In the genomic region with DNA sequence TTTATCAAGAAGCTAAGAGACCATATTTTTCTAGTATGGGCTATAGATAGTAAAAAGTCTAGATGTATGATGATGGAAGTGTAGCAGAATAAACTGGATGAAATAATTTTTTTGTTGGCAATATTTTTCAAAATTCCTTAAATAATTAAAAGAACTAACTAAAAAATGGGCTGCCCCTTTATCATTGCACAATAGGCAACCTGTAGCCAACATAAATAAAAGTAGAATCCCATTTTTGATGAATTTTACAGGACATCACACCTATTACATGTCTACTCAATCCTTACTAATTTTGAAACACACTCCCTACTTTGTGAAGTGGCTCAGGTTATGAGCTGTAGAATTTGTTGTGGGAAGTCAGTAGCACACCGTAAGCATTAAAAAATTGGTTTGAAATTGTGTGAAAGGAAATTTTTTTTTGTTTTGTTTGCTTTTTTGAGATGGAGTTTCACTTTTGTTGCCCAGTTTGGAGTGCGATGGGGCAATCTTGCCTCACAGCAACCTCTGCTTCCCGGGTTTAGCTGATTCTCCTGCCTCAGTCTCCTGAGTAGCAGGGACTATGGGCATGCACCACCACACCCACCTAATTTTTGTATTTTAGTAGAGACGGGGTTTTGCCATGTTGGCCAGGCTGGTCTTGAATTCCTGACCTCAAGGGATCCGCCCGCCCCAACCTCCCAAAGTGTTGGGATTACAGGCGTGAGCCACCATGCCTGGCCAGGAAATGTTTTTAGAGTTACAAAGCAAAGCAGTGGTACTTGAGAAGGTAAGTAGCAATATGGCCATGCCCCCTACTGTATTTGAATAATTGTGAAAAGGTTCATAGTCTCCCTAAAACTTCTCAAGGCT, we compare ENCODE assay signal across 17 cellular contexts. TPM values are rescaled to one million over a fixed set of nuclear protein-coding genes. Genes with fewer than 3 reads are reported as not detected.
DNase-seq lines count a peak whose midpoint lies in the region; ATAC-seq and TF ChIP-seq lines count a peak whose summit lies in the region.
"Had no signal": no experiment of that assay in that cellular context is flagged by ENCODE, and none has a peak within 500 bp of the region (broad histone marks: within the 10 kb centered on the region; RNA-seq: fewer than 3 reads in every experiment).

No MANE protein-coding gene starts in this region.

- WGBS in spleen, 5 donors = 75 to 86% (median 80%) methylated on average over 7 of the region's 7 CpGs
- 83 to 92% methylated on average over 7 of the region's 7 CpGs for WGBS in body of pancreas, 2 donors

- no peaks in the 10 kb centered on the region for H3K27me3 ChIP-seq in duodenal mucosa (ENCODE audit: control insufficient read depth in 1 of 2, insufficient read depth in 2 of 2, low read length in 2 of 2)
- H3K27me3 ChIP-seq in spleen (replicated peaks in 1 of 7) = no peaks in the 10 kb centered on the region
- H3K27me3 ChIP-seq in body of pancreas = no peaks in the 10 kb centered on the region
- no peaks in the 10 kb centered on the region for H3K27me3 ChIP-seq in left ventricle myocardium inferior (ENCODE audit: low read depth)
- H3K27me3 ChIP-seq: tibial artery had no signal

- H3K9me3 ChIP-seq in duodenal mucosa (ENCODE audit: control insufficient read depth in 1 of 2, low read length in 2 of 2) = no peaks in the 10 kb centered on the region
- H3K9me3 ChIP-seq in spleen = no peaks in the 10 kb centered on the region
- no peaks in the 10 kb centered on the region for H3K9me3 ChIP-seq in body of pancreas
- no peaks in the 10 kb centered on the region for H3K9me3 ChIP-seq in left ventricle myocardium inferior (replicated peaks)
- H3K9me3 ChIP-seq: mucosa of descending colon, SK-N-SH, tibial artery had no signal

- H3K9ac ChIP-seq in duodenal mucosa (ENCODE audit: low read depth in 1 of 2, low read length in 2 of 2) = no peak overlapping the region
- H3K9ac ChIP-seq: SK-N-SH had no signal

- H3K4me3 ChIP-seq in duodenal mucosa (ENCODE audit: low read depth in 1 of 2, low read length in 2 of 2) (no peak overlapping the region), spleen (peak overlapping the region in 1 of 8 donors; percentile 33), body of pancreas (no peak overlapping the region), left ventricle myocardium inferior (no peak overlapping the region)
- H3K4me3 ChIP-seq: mucosa of descending colon, tibial artery had no signal

- ATAC-seq in GM18498 (IDR thresholded peaks at IDR 0.05; ENCODE audit: unreplicated experiment) = peak; percentile 7
- ATAC-seq in HG03354 (IDR thresholded peaks at IDR 0.05; ENCODE audit: poor library complexity, severe bottlenecking, unreplicated experiment) = peak; percentile 4
- ATAC-seq in activated CD8-positive, alpha-beta T cell treated with anti-CD3 and anti-CD28 coated beads, Interleukin-2, amount 10 ng/mL, durations not matched to agents 7 days and 5 days = no peak
- no peak for ATAC-seq in body of pancreas

- H3K4me1 Mint-ChIP-seq in activated CD8-positive, alpha-beta T cell treated with anti-CD3 and anti-CD28 coated beads, Interleukin-2, amount 10 ng/mL, durations not matched to agents 7 days and 5 days (ENCODE audit: low read depth) = peaks cover 41% of the 10 kb centered on the region

- POLR2A ChIA-PET in activated CD8-positive, alpha-beta T cell treated with anti-CD3 and anti-CD28 coated beads, Interleukin-2, amount 10 ng/mL, durations not matched to agents 7 days and 5 days (lab: Charles Lee) = no interaction called here

- H3K27ac Mint-ChIP-seq in activated CD8-positive, alpha-beta T cell treated with anti-CD3 and anti-CD28 coated beads, Interleukin-2, amount 10 ng/mL, durations not matched to agents 7 days and 5 days = no peak overlapping the region

- intact Hi-C loops in spleen (cut with DNase I; ENCODE audit: low total_unique reads) = no loop called here
- intact Hi-C loops in body of pancreas (cut with DNase I) = no loop called here
- intact Hi-C loops in left ventricle myocardium inferior (cut with micrococcal nuclease) = no loop called here

- H3K27ac ChIP-seq in duodenal mucosa (ENCODE audit: low read depth, low read length) (peak overlapping the region; percentile 14), spleen (peak overlapping the region; percentile 22 to 83 (median 62)), body of pancreas (no peak overlapping the region), left ventricle myocardium inferior (replicated peaks) (no peak overlapping the region)
- H3K27ac ChIP-seq: tibial artery, VCaP had no signal

- CTCF ChIA-PET in activated CD8-positive, alpha-beta T cell treated with anti-CD3 and anti-CD28 coated beads, Interleukin-2, amount 10 ng/mL, durations not matched to agents 7 days and 5 days (lab: Charles Lee) = interaction anchor here (0.7 kb wide), 2 partner anchors 16 to 17 kb away, joined by 3 to 5 read pairs; no protein-coding TSS in a partner anchor

- no peaks in the 10 kb centered on the region for H3K36me3 Mint-ChIP-seq in activated CD8-positive, alpha-beta T cell treated with anti-CD3 and anti-CD28 coated beads, Interleukin-2, amount 10 ng/mL, durations not matched to agents 7 days and 5 days (ENCODE audit: low read depth)

- TF ChIP-seq CTCF in spleen (IDR thresholded peaks at IDR 0.05 in 8 of 11, conservative IDR thresholded peaks at IDR 0.05 in 3 of 11) = no peak
- TF ChIP-seq CTCF in body of pancreas (IDR thresholded peaks at IDR 0.05) = no peak
- TF ChIP-seq CTCF in left ventricle myocardium inferior (IDR thresholded peaks at IDR 0.05; ENCODE audit: borderline replicate concordance) = no peak

- no peaks in the 10 kb centered on the region for H3K9me3 Mint-ChIP-seq in activated CD8-positive, alpha-beta T cell treated with anti-CD3 and anti-CD28 coated beads, Interleukin-2, amount 10 ng/mL, durations not matched to agents 7 days and 5 days (ENCODE audit: insufficient read depth)

- peaks cover 17 to 21% of the 10 kb centered on the region in 2 donors for H3K4me1 ChIP-seq in duodenal mucosa (ENCODE audit: control insufficient read depth in 1 of 2, insufficient read depth in 2 of 2, low read length in 2 of 2)
- peaks cover 26 to 84% (median 62%) of the 10 kb centered on the region in 6 donors for H3K4me1 ChIP-seq in spleen
- peaks cover 46% of the 10 kb centered on the region for H3K4me1 ChIP-seq in body of pancreas
- peaks cover 21% of the 10 kb centered on the region for H3K4me1 ChIP-seq in left ventricle myocardium inferior

- H3K4me3 Mint-ChIP-seq in activated CD8-positive, alpha-beta T cell treated with anti-CD3 and anti-CD28 coated beads, Interleukin-2, amount 10 ng/mL, durations not matched to agents 7 days and 5 days = no peak overlapping the region

- no peak for DNase-seq in spleen
- no peak for DNase-seq in activated CD8-positive, alpha-beta T cell treated with anti-CD3 and anti-CD28 coated beads, Interleukin-2, amount 10 ng/mL, durations not matched to agents 7 days and 5 days
- DNase-seq in body of pancreas = no peak
- DNase-seq in COLO668 (lab: John Stamatoyannopoulos, UW; ENCODE audit: unreplicated experiment) = no peak
- no peak for DNase-seq in left ventricle myocardium inferior
- DNase-seq: activated naive CD4-positive, alpha-beta T cell treated with anti-CD3 and anti-CD28 coated beads, Interleukin-2, amount 50 U/mL, for 16 hours; effector memory CD4-positive, alpha-beta T cell; foreskin fibroblast; mucosa of descending colon; NCI-H2171 treated with DMSO at 0.1 percent for 48 hours; SK-N-SH; tibial artery had no signal

- TF ChIP-seq POLR2A in spleen (IDR thresholded peaks at IDR 0.05) = no peak
- TF ChIP-seq POLR2A in body of pancreas (IDR thresholded peaks at IDR 0.05) = no peak

- H3K27me3 Mint-ChIP-seq in activated CD8-positive, alpha-beta T cell treated with anti-CD3 and anti-CD28 coated beads, Interleukin-2, amount 10 ng/mL, durations not matched to agents 7 days and 5 days (ENCODE audit: low read depth) = no peaks in the 10 kb centered on the region

- H3K36me3 ChIP-seq in duodenal mucosa (ENCODE audit: control insufficient read depth in 1 of 2, insufficient read depth in 2 of 2, low read length in 2 of 2) (no peaks in the 10 kb centered on the region), spleen (no peaks in the 10 kb centered on the region), body of pancreas (replicated peaks in 1 of 2; ENCODE audit: insufficient read depth in 1 of 2, low read depth in 2 of 2) (no peaks in the 10 kb centered on the region), left ventricle myocardium inferior (no peaks in the 10 kb centered on the region)
- H3K36me3 ChIP-seq: tibial artery had no signal

RNA-seq across cellular contexts. Expression of a gene that starts 8.9 kb away (rescaled TPM):
- total RNA-seq in spleen (10 to 100 TPM; 41.6 to 96.8 (median 88.3) TPM), body of pancreas (10 to 100 TPM; 46.4 to 62.6 TPM), left ventricle myocardium inferior (20.5 TPM)
- 10 to 100 TPM; 19.2 to 29.1 (median 23.3) TPM for polyA plus RNA-seq in spleen
- 10 to 100 TPM; 35.1 to 43.2 TPM for total RNA-seq in activated CD8-positive, alpha-beta T cell treated with anti-CD3 and anti-CD28 coated beads, Interleukin-2, amount 10 ng/mL, durations not matched to agents 7 days and 5 days

RNA-seq across cellular contexts. Expression of a gene that starts 24.5 kb away (rescaled TPM):
- total RNA-seq in spleen (10 to 100 TPM; 29.0 to 45.1 (median 37.6) TPM), body of pancreas (10 to 100 TPM; 12.5 to 15.5 TPM), left ventricle myocardium inferior (15.8 TPM)
- 10 to 100 TPM; 37.3 to 51.3 (median 47.3) TPM for polyA plus RNA-seq in spleen
- total RNA-seq in activated CD8-positive, alpha-beta T cell treated with anti-CD3 and anti-CD28 coated beads, Interleukin-2, amount 10 ng/mL, durations not matched to agents 7 days and 5 days = 10 to 100 TPM; 38.7 to 39.2 TPM

RNA-seq across cellular contexts. Expression of a gene that starts 46.5 kb away (rescaled TPM):
- 1,000 to 10,000 TPM in 1 of 7 donors, 100 to 1,000 TPM in 6; 185 to 1,125 (median 538) TPM for total RNA-seq in spleen
- polyA plus RNA-seq in spleen = 100 to 1,000 TPM in 1 of 3 donors, 10 to 100 TPM in 2; 64.8 to 181 (median 96.9) TPM
- total RNA-seq in activated CD8-positive, alpha-beta T cell treated with anti-CD3 and anti-CD28 coated beads, Interleukin-2, amount 10 ng/mL, durations not matched to agents 7 days and 5 days = not detected
- 10 to 100 TPM; 13.2 to 27.7 TPM for total RNA-seq in body of pancreas
- total RNA-seq in left ventricle myocardium inferior = 6.9 TPM
- total RNA-seq: H1 had no signal
- polyA plus RNA-seq: H1 had no signal

Comparison
In these comparisons a context has a peak if more than half of its experiments do, and no peak if none do; other contexts are left out.
1. ATAC-seq: peak in GM18498 (single experiment) and HG03354 (single experiment); none in activated CD8-positive, alpha-beta T cell treated with anti-CD3 and anti-CD28 coated beads, Interleukin-2, amount 10 ng/mL, durations not matched to agents 7 days and 5 days (single experiment) and body of pancreas (single experiment).
2. H3K27ac ChIP-seq: peak in duodenal mucosa (single experiment) and spleen (8 of 8); none in body of pancreas (0 of 4) and left ventricle myocardium inferior (single experiment).
3. RNA of a gene that starts 46.5 kb away (total RNA-seq): 185 to 1,125 TPM in spleen; 13.2 to 27.7 TPM in body of pancreas, 6.9 TPM in left ventricle myocardium inferior (single experiment) and not detected in activated CD8-positive, alpha-beta T cell treated with anti-CD3 and anti-CD28 coated beads, Interleukin-2, amount 10 ng/mL, durations not matched to agents 7 days and 5 days; every median in the first group is over 4 times any median in the second.